8 cellular contexts compared by ENCODE assay signal in the genomic region with DNA sequence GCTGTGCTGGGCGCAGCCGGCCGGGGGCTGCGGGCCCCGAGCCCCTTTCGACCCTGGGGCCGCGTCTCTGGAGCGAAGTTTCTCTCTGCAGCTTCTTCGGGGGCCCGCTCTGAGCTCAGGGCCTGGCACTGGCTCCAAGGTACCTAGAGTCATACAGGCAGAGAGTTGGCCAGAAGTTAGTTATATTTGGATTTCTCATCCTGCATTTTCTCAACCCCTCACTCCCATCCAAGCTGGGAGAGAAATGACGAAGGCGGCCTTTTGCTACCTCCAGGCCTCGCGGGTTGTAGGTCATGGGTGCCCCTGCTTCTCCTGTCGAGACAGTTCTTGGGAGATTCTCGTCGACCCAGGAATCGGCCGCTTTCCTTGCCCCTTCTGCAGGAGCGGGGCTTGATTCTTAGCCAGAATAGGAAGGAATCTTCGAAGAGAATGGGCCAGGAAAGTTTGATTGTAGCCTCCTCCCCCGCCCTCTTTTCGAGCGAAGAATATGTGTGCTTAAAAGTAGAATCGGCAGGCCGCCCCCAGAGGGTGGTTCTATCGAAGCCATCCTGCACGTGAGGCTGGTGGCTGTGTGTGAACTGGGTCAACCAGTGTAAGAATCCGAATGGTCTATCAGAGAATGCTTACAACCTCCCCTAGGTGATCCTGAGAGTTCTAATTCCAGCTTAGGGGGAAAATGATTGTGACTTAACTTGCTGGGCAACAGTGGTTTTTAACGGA. TPM values are rescaled to one million over a fixed set of nuclear protein-coding genes. Genes with fewer than 3 reads are reported as not detected.
DNase-seq lines count a peak whose midpoint lies in the region; ATAC-seq, FAIRE-seq and TF ChIP-seq lines count a peak whose summit lies in the region.

No MANE protein-coding gene starts in this region.

- peaks cover 23% of the 10 kb centered on the region for H3K4me1 ChIP-seq in skeletal muscle satellite cell (ENCODE audit: control insufficient read depth, insufficient read depth, low read length)

- H3K9me3 Mint-ChIP-seq in activated T-helper 17 cell treated with anti-CD3 and anti-CD28 coated beads, Interleukin-2, amount 50 U/mL, for 72 hours = no peaks in the 10 kb centered on the region

- no peaks in the 10 kb centered on the region for H3K27me3 Mint-ChIP-seq in activated T-helper 17 cell treated with anti-CD3 and anti-CD28 coated beads, Interleukin-2, amount 50 U/mL, for 72 hours

- peak overlapping the region; percentile 88 for H3K27ac Mint-ChIP-seq in activated T-helper 17 cell treated with anti-CD3 and anti-CD28 coated beads, Interleukin-2, amount 50 U/mL, for 72 hours

- peak overlapping the region; percentile 94 for H3K9ac ChIP-seq in skeletal muscle satellite cell (ENCODE audit: low read depth, low read length)

- H3K9me3 ChIP-seq in skeletal muscle satellite cell (replicated peaks; ENCODE audit: low read length) = no peaks in the 10 kb centered on the region

- ATAC-seq in activated T-helper 17 cell treated with anti-CD3 and anti-CD28 coated beads, Interleukin-2, amount 50 U/mL, for 72 hours (replicated peaks) = no peak
- ATAC-seq in HG03135 (IDR thresholded peaks at IDR 0.05; ENCODE audit: unreplicated experiment) = no peak
- ATAC-seq in HG02642 (IDR thresholded peaks at IDR 0.05; ENCODE audit: poor library complexity, unreplicated experiment) = no peak

- H3K36me3 Mint-ChIP-seq in activated T-helper 17 cell treated with anti-CD3 and anti-CD28 coated beads, Interleukin-2, amount 50 U/mL, for 72 hours (ENCODE audit: low read depth) = peaks cover 10% of the 10 kb centered on the region

- peak overlapping the region; percentile 91 for H3K4me3 Mint-ChIP-seq in activated T-helper 17 cell treated with anti-CD3 and anti-CD28 coated beads, Interleukin-2, amount 50 U/mL, for 72 hours

- no peaks in the 10 kb centered on the region for H3K36me3 ChIP-seq in skeletal muscle satellite cell (ENCODE audit: insufficient read depth, low read length)

- intact Hi-C loops in head of caudate nucleus (cut with DNase I) = loop anchor here (2.0 to 5.0 kb wide), 2 partner anchors 23 to 105 kb away; partner anchors contain the start of genes POP5 and UNC119B

- DNase-seq in AG10803 (ENCODE audit: low read depth) (peak; percentile 25), head of caudate nucleus (peak in 32 of 42 donors; percentile 24 to 72 (median 44)), D721Med (ENCODE audit: insufficient read length, low spot score) (no peak)
- DNase-seq in Jurkat, Clone E6-1 (ENCODE audit: low read depth, low spot score) = no peak

- H3K4me1 Mint-ChIP-seq in activated T-helper 17 cell treated with anti-CD3 and anti-CD28 coated beads, Interleukin-2, amount 50 U/mL, for 72 hours = peaks cover 17% of the 10 kb centered on the region

- TF ChIP-seq CTCF in AG10803 (conservative IDR thresholded peaks at IDR 0.05; ENCODE audit: low read length) = no peak
- TF ChIP-seq CTCF in D721Med (IDR thresholded peaks at IDR 0.05; ENCODE audit: insufficient read depth, missing control alignments) = no peak

- H3K27me3 ChIP-seq in skeletal muscle satellite cell (ENCODE audit: control insufficient read depth, insufficient read depth, low read length) = no peaks in the 10 kb centered on the region

- H3K4me2 ChIP-seq in skeletal muscle satellite cell (ENCODE audit: low read length) = peak overlapping the region; percentile 93

- H3K4me3 ChIP-seq in AG10803 (ENCODE audit: low read length) (peak overlapping the region; percentile 74), skeletal muscle satellite cell (ENCODE audit: low read length) (peak overlapping the region; percentile 91)
- H3K4me3 ChIP-seq in Jurkat, Clone E6-1 (ENCODE audit: low read length) = peak overlapping the region; percentile 89

- FAIRE-seq in D721Med (lab: Jason Lieb, UNC) = no peak

RNA-seq across cellular contexts. Expression of gene MLEC, which starts 0.8 kb away (rescaled TPM):
- 86.7 TPM for polyA plus RNA-seq in Jurkat, Clone E6-1 (2012; ENCODE audit: insufficient read depth, insufficient read length)
- 10 to 100 TPM; 58.6 to 90.5 TPM for total RNA-seq in activated T-helper 17 cell treated with anti-CD3 and anti-CD28 coated beads, Interleukin-2, amount 50 U/mL, for 72 hours
- total RNA-seq in skeletal muscle satellite cell (2012; rRNA removed) = 78.6 and 84.5 TPM in 2 replicates

RNA-seq across cellular contexts. Expression of gene UNC119B, which starts 22.5 kb away (rescaled TPM):
- 31.6 TPM for polyA plus RNA-seq in Jurkat, Clone E6-1 (2012; ENCODE audit: insufficient read depth, insufficient read length)
- 10 to 100 TPM; 23.8 to 31.1 TPM for total RNA-seq in activated T-helper 17 cell treated with anti-CD3 and anti-CD28 coated beads, Interleukin-2, amount 50 U/mL, for 72 hours
- 16.5 and 19.7 TPM in 2 replicates for total RNA-seq in skeletal muscle satellite cell (2012; rRNA removed)

RNA-seq across cellular contexts. Expression of gene ACADS, which starts 37.9 kb away (rescaled TPM):
- 26.1 TPM for polyA plus RNA-seq in Jurkat, Clone E6-1 (2012; ENCODE audit: insufficient read depth, insufficient read length)
- total RNA-seq in activated T-helper 17 cell treated with anti-CD3 and anti-CD28 coated beads, Interleukin-2, amount 50 U/mL, for 72 hours = 10 to 100 TPM; 13.2 to 16.2 TPM
- 8.6 and 9.4 TPM in 2 replicates for total RNA-seq in skeletal muscle satellite cell (2012; rRNA removed)

RNA-seq across cellular contexts. Expression of gene CABP1, which starts 47.3 kb away (rescaled TPM):
- not detected for polyA plus RNA-seq in Jurkat, Clone E6-1 (2012; ENCODE audit: insufficient read depth, insufficient read length)
- 1 to 10 TPM in 1 of 2 donors, under 1 TPM in 1; 0.56 to 6.9 TPM for total RNA-seq in activated T-helper 17 cell treated with anti-CD3 and anti-CD28 coated beads, Interleukin-2, amount 50 U/mL, for 72 hours
- 0.22 and 0.76 TPM in 2 replicates for total RNA-seq in skeletal muscle satellite cell (2012; rRNA removed)

Comparison
In these comparisons a context has a peak if more than half of its experiments do, and no peak if none do; other contexts are left out.
1. DNase-seq: peak in AG10803 (single experiment) and head of caudate nucleus (32 of 42); none in Jurkat, Clone E6-1 (single experiment) and D721Med (single experiment).
2. Peak in every context shown above with its lines, with median percentiles within 50 percentile points of each other: H3K4me3 ChIP-seq.